Comparison of ENCODE assay signal across 1 cellular context in genomic region chr2:240561325-240561971, GRCh38.
TF ChIP-seq lines count a peak whose summit lies in the region.

No MANE protein-coding gene starts in this region.

TF ChIP-seq in GM12878, 131 proteins besides CTCF, POLR2A, EP300 and RAD21 (continues in another document):
- no peak for TF ChIP-seq ZNF592 (IDR thresholded peaks at IDR 0.05)
- no peak for TF ChIP-seq KLF5 (IDR thresholded peaks at IDR 0.05; ENCODE audit: partially characterized antibody)
- no peak for TF ChIP-seq YBX1 (IDR thresholded peaks at IDR 0.05)
- no peak for TF ChIP-seq FOXK2 (IDR thresholded peaks at IDR 0.05)
- no peak for TF ChIP-seq E4F1 (IDR thresholded peaks at IDR 0.05; ENCODE audit: borderline replicate concordance, partially characterized antibody)
- TF ChIP-seq PBX3 (IDR thresholded peaks at IDR 0.05; ENCODE audit: insufficient replicate concordance, low read depth, low read length), result no peak
- TF ChIP-seq ASH2L (IDR thresholded peaks at IDR 0.05; ENCODE audit: borderline replicate concordance, low read depth), result no peak
- no peak for TF ChIP-seq RELA (IDR thresholded peaks at IDR 0.05; ENCODE audit: borderline replicate concordance, partially characterized antibody)
- no peak; the same call in 1 of the 2 replicates for TF ChIP-seq POLR2AphosphoS5 (IDR thresholded peaks at IDR 0.05; ENCODE audit: low read length)
- peak; percentile 10; the same call in 1 of the 2 replicates for TF ChIP-seq LARP7 (IDR thresholded peaks at IDR 0.05)
- TF ChIP-seq EED (IDR thresholded peaks at IDR 0.05; ENCODE audit: low read depth), result peak; percentile 47; the same call in 1 of the 2 replicates
- TF ChIP-seq SMAD1 (IDR thresholded peaks at IDR 0.05; ENCODE audit: low read depth, partially characterized antibody), result peak; percentile 82
- TF ChIP-seq ZNF687 (IDR thresholded peaks at IDR 0.05), result peak; percentile 13; the same call in 1 of the 2 replicates
- TF ChIP-seq ATF2 (IDR thresholded peaks at IDR 0.05; ENCODE audit: low read length), result no peak
- peak; percentile 63 for TF ChIP-seq RAD51 (IDR thresholded peaks at IDR 0.05)
- no peak for TF ChIP-seq SMC3 (IDR thresholded peaks at IDR 0.05; ENCODE audit: borderline replicate concordance, low read length)
- TF ChIP-seq STAT1 (conservative IDR thresholded peaks at IDR 0.05), result no peak
- TF ChIP-seq ZBTB11 (CRISPR knock-in tag; IDR thresholded peaks at IDR 0.05), result no peak
- TF ChIP-seq JUNB (IDR thresholded peaks at IDR 0.05), result peak; percentile 60
- no peak for TF ChIP-seq SUZ12 (IDR thresholded peaks at IDR 0.05; ENCODE audit: unreplicated experiment)
- no peak for TF ChIP-seq ATF3 (IDR thresholded peaks at IDR 0.05; ENCODE audit: borderline replicate concordance, extremely low read depth, low read depth, low read length)
- TF ChIP-seq SPI1 (IDR thresholded peaks at IDR 0.05; ENCODE audit: borderline replicate concordance, insufficient read depth, low read depth, low read length), result no peak
- no peak for TF ChIP-seq ZNF274 (IDR thresholded peaks at IDR 0.05; ENCODE audit: insufficient read depth, insufficient read length)
- no peak for TF ChIP-seq JUND (IDR thresholded peaks at IDR 0.05; ENCODE audit: low read depth, low read length)
- peak; percentile 66; the same call in 1 of the 2 replicates for TF ChIP-seq MXI1 (IDR thresholded peaks at IDR 0.05; ENCODE audit: low read depth, low read length)
- TF ChIP-seq MEF2A (IDR thresholded peaks at IDR 0.05; ENCODE audit: insufficient read depth, low read depth, low read length), result peak; percentile 75
- no peak for TF ChIP-seq YY1 (IDR thresholded peaks at IDR 0.05; ENCODE audit: low read depth, low read length)
- no peak; the same call in 1 of the 2 replicates for TF ChIP-seq NKRF (conservative IDR thresholded peaks at IDR 0.05)
- no peak for TF ChIP-seq PAX8 (IDR thresholded peaks at IDR 0.05)
- no peak for TF ChIP-seq CBX3 (IDR thresholded peaks at IDR 0.05; ENCODE audit: borderline replicate concordance, low read depth)
- no peak for TF ChIP-seq IRF3 (IDR thresholded peaks at IDR 0.05)
- TF ChIP-seq USF2 (IDR thresholded peaks at IDR 0.05; ENCODE audit: borderline replicate concordance, low read depth, low read length), result no peak; the same call in 1 of the 2 replicates
- TF ChIP-seq RBBP5 (conservative IDR thresholded peaks at IDR 0.05), result no peak
